1 cellular context compared by ENCODE assay signal in genomic region chr1:62434612-62434994, GRCh38.
TF ChIP-seq lines count a peak whose summit lies in the region.

No MANE protein-coding gene starts in this region.

TF ChIP-seq in HEK293, 187 proteins besides CTCF, POLR2A, EP300 and RAD21 (continued from another document):
- TF ChIP-seq, protein P1, sequence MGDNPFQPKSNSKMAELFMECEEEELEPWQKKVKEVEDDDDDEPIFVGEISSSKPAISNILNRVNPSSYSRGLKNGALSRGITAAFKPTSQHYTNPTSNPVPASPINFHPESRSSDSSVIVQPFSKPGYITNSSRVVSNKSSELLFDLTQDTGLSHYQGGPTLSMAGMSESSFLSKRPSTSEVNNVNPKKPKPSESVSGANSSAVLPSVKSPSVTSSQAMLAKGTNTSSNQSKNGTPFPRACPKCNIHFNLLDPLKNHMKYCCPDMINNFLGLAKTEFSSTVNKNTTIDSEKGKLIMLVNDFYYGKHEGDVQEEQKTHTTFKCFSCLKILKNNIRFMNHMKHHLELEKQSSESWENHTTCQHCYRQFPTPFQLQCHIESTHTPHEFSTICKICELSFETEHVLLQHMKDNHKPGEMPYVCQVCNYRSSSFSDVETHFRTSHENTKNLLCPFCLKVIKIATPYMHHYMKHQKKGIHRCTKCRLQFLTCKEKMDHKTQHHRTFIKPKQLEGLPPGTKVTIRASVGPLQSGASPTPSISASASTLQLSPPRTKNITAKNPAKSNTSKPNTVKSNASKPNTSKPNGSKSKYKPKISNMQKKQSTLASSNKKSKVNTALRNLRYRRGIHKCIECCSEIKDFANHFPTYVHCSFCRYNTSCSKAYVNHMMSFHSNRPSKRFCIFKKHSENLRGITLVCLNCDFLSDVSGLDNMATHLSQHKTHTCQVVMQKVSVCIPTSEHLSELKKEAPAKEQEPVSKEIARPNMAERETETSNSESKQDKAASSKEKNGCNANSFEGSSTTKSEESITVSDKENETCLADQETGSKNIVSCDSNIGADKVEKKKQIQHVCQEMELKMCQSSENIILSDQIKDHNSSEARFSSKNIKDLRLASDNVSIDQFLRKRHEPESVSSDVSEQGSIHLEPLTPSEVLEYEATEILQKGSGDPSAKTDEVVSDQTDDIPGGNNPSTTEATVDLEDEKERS (tag by site-specific recombination; IDR thresholded peaks at IDR 0.05) = no peak
